ENCODE assay signal across 15 cellular contexts in genomic region chr13:112842343-112842856, GRCh38.
DNase-seq lines count a peak whose midpoint lies in the region; ATAC-seq and TF ChIP-seq lines count a peak whose summit lies in the region.
"Had no signal": no experiment of that assay in that cellular context is flagged by ENCODE, and none has a peak within 500 bp of the region (broad histone marks: within the 10 kb centered on the region; RNA-seq: fewer than 3 reads in every experiment).

No MANE protein-coding gene starts in this region.

- no peak overlapping the region for H4K8ac ChIP-seq in mesenchymal stem cell (ENCODE audit: low read length)

- H3K9me3 ChIP-seq in mesenchymal stem cell (ENCODE audit: control insufficient read depth, low read length): no peaks in the 10 kb centered on the region
- H3K9me3 ChIP-seq: SJCRH30, vagina had no signal

- no peak overlapping the region for H2BK12ac ChIP-seq in mesenchymal stem cell (ENCODE audit: low read length in 2 of 2)

- H2BK5ac ChIP-seq in mesenchymal stem cell (ENCODE audit: low read depth, low read length, poor library complexity, severe bottlenecking): no peak overlapping the region

- H3K4me2 ChIP-seq in mesenchymal stem cell (ENCODE audit: low read length, poor library complexity, severe bottlenecking): peak overlapping the region; percentile 79

- H2BK15ac ChIP-seq in mesenchymal stem cell (ENCODE audit: low read depth, poor library complexity, severe bottlenecking): no peak overlapping the region

- H3K36me3 ChIP-seq in mesenchymal stem cell (ENCODE audit: control insufficient read depth in 1 of 2, insufficient read depth in 2 of 2, low read depth in 1 of 2, low read length in 2 of 2): peaks cover 27 to 55% of the 10 kb centered on the region in 2 experiments
- H3K36me3 ChIP-seq: SJCRH30, vagina had no signal

- no peak overlapping the region for H2AK5ac ChIP-seq in mesenchymal stem cell (ENCODE audit: low read length, severe bottlenecking)

- H2AFZ ChIP-seq in mesenchymal stem cell (ENCODE audit: low read depth, low read length): no peak overlapping the region

- no peak overlapping the region for H2BK120ac ChIP-seq in mesenchymal stem cell (ENCODE audit: low read depth, low read length)

- H3K23ac ChIP-seq in mesenchymal stem cell (ENCODE audit: low read length in 2 of 2): no peak overlapping the region

- H3K4me3 ChIP-seq in epithelial cell of proximal tubule (ENCODE audit: low read depth, low read length) (peak overlapping the region; percentile 6), mesenchymal stem cell (ENCODE audit: insufficient read depth in 1 of 2, low read depth in 1 of 2, low read length in 2 of 2) (peak overlapping the region; percentile 9 to 13)
- H3K4me3 ChIP-seq: SJCRH30, vagina had no signal

- H3K14ac ChIP-seq in mesenchymal stem cell (ENCODE audit: low read length in 2 of 2): no peak overlapping the region

- TF ChIP-seq CTCF in epithelial cell of proximal tubule (conservative IDR thresholded peaks at IDR 0.05; ENCODE audit: low read depth, low read length): no peak

- ATAC-seq in GM18868 (IDR thresholded peaks at IDR 0.05; ENCODE audit: unreplicated experiment): no peak
- ATAC-seq in GM21528 (IDR thresholded peaks at IDR 0.05; ENCODE audit: low FRiP score, unreplicated experiment): no peak
- ATAC-seq: CD8-positive, alpha-beta T cell had no signal

- H4K91ac ChIP-seq in mesenchymal stem cell (ENCODE audit: low read length): peak overlapping the region; percentile 43

- H3K27ac ChIP-seq in mesenchymal stem cell (ENCODE audit: low read length, poor library complexity, severe bottlenecking): peak overlapping the region; percentile 39
- H3K27ac ChIP-seq: neutrophil, SJCRH30, vagina had no signal

- peak overlapping the region in 1 of 2 experiments; percentile 6 for H3K4ac ChIP-seq in mesenchymal stem cell (ENCODE audit: low read depth in 1 of 2, low read length in 2 of 2)

- H3K27me3 ChIP-seq in mesenchymal stem cell (ENCODE audit: control insufficient read depth in 1 of 2, insufficient read depth in 1 of 2, low read length in 2 of 2): no peaks in the 10 kb centered on the region
- H3K27me3 ChIP-seq: neutrophil, SJCRH30, vagina had no signal

- no peak overlapping the region for H3K18ac ChIP-seq in mesenchymal stem cell (ENCODE audit: low read depth in 1 of 2, low read length in 2 of 2)

- DNase-seq in NAMALWA (ENCODE audit: low spot score) (peak; percentile 13), epithelial cell of proximal tubule (ENCODE audit: low read depth) (no peak), mesenchymal stem cell (peak; percentile 9), stromal cell of bone marrow (ENCODE audit: low read depth) (peak; percentile 7), GF-D8 (lab: John Stamatoyannopoulos, UW) (no peak), AG08395 (ENCODE audit: low spot score) (no peak)
- DNase-seq: activated CD4-positive, alpha-beta T cell treated with anti-CD3 and anti-CD28 coated beads, Interleukin-2, amount 10 ng/mL, durations not matched to agents 7 days and 5 days; CD8-positive, alpha-beta T cell; NCI-H1048; NCI-H524 treated with DMSO at 0.1 percent for 48 hours; SJCRH30 had no signal

- H3K9ac ChIP-seq in mesenchymal stem cell (ENCODE audit: low read length): peak overlapping the region; percentile 51

- WGBS in mesenchymal stem cell: 71% methylated on average over 14 of the region's 14 CpGs

- H3K79me1 ChIP-seq in mesenchymal stem cell (replicated peaks; ENCODE audit: low read length, poor library complexity, severe bottlenecking): no peaks in the 10 kb centered on the region

- peaks cover 26% of the 10 kb centered on the region for H3K4me1 ChIP-seq in mesenchymal stem cell (ENCODE audit: control insufficient read depth, insufficient read depth, low read depth, low read length)
- H3K4me1 ChIP-seq: SJCRH30, vagina had no signal

Comparison
In these comparisons a context has a peak if more than half of its experiments do, and no peak if none do; other contexts are left out.
1. DNase-seq: peak in NAMALWA (single experiment), mesenchymal stem cell (single experiment) and stromal cell of bone marrow (single experiment); none in epithelial cell of proximal tubule (single experiment), GF-D8 (single experiment) and AG08395 (single experiment).